Comparison of ENCODE assay signal across 8 cellular contexts in the genomic region with DNA sequence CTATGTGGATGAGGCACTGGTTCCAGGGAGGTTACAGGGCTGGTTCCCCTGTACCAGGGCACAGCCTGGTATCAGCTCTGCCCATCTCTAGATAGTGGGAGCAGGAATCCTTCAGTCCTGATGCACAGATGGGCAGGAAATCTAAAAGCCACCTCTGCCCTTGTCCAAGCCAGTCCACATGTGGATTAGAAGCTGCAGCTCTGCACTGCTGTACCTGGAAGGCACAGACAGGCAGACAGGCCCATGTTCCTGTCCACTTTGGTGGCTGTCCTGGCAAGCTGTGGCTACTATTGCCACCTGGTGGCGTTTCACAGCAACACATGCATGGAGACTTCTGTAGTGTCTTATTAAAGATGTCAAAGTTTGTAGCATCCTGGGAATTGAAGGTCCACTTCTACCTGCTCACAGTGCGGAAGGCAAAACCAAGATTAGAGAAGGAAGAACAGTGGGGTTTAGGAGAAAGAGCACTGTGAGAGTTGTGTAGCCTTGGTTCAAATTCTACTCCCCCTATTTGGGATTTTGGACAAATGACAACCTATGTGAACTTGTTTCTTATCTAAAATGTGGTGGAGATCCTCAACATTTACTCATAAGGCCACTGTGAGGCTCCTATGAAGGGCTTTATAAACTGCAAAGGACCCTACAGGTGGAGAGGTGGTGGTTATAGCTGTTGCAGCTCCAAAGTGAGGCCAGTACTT. TPM values are rescaled to one million over a fixed set of nuclear protein-coding genes. Genes with fewer than 3 reads are reported as not detected.
DNase-seq lines count a peak whose midpoint lies in the region; ATAC-seq and TF ChIP-seq lines count a peak whose summit lies in the region.

No MANE protein-coding gene starts in this region.

- intact Hi-C loops in activated naive CD4-positive, alpha-beta T cell treated with anti-CD3 and anti-CD28 coated beads for 36 hours (cut with micrococcal nuclease), result loop anchor here (1.0 to 10.0 kb wide), 6 partner anchors 161 to 672 kb away; no protein-coding TSS in a partner anchor
- intact Hi-C loops in Right ventricle myocardium inferior (cut with DNase I) (loop anchor here (1.0 to 10.0 kb wide), 3 partner anchors 160 to 428 kb away; no protein-coding TSS in a partner anchor), vagina (cut with DNase I) (loop anchor here (1.0 to 10.0 kb wide), 2 partner anchors 162 to 179 kb away; no protein-coding TSS in a partner anchor)

- peak; percentile 80 for ATAC-seq in GM21360 (IDR thresholded peaks at IDR 0.05; ENCODE audit: unreplicated experiment)
- peak; percentile 87 for ATAC-seq in Right ventricle myocardium inferior

- CTCF ChIA-PET in activated naive CD4-positive, alpha-beta T cell treated with anti-CD3 and anti-CD28 coated beads for 36 hours (lab: Charles Lee), result interaction anchor here (0.6 to 3.4 kb wide), 18 partner anchors 10 to 820 kb away, joined by 3 to 55 read pairs (median 4); no protein-coding TSS in a partner anchor

- H3K27me3 ChIP-seq in SJSA1 (replicated peaks), result no peaks in the 10 kb centered on the region
- H3K27me3 ChIP-seq in vagina, result no peaks in the 10 kb centered on the region

- H3K4me1 ChIP-seq in SJSA1 (replicated peaks) (no peaks in the 10 kb centered on the region), vagina (no peaks in the 10 kb centered on the region)

- H3K36me3 Mint-ChIP-seq in activated naive CD4-positive, alpha-beta T cell treated with anti-CD3 and anti-CD28 coated beads for 36 hours (ENCODE audit: low read depth), result no peaks in the 10 kb centered on the region
- H3K36me3 Mint-ChIP-seq in progenitor cell of endocrine pancreas (ENCODE audit: insufficient read depth), result no peaks in the 10 kb centered on the region

- H3K36me3 ChIP-seq in SJSA1 (no peaks in the 10 kb centered on the region), vagina (no peaks in the 10 kb centered on the region)

- peaks cover 2% of the 10 kb centered on the region for H3K27me3 Mint-ChIP-seq in activated naive CD4-positive, alpha-beta T cell treated with anti-CD3 and anti-CD28 coated beads for 36 hours (ENCODE audit: low read depth)
- peaks cover 4% of the 10 kb centered on the region for H3K27me3 Mint-ChIP-seq in progenitor cell of endocrine pancreas

- no peaks in the 10 kb centered on the region for H3K9me3 Mint-ChIP-seq in activated naive CD4-positive, alpha-beta T cell treated with anti-CD3 and anti-CD28 coated beads for 36 hours
- no peaks in the 10 kb centered on the region for H3K9me3 Mint-ChIP-seq in progenitor cell of endocrine pancreas (ENCODE audit: low read depth)

- DNase-seq in COR-L47 (lab: John Stamatoyannopoulos, UW) (peak; percentile 45), SJSA1 (ENCODE audit: low read depth in 1 of 2, low spot score in 2 of 2) (peak; percentile 38 to 53), Right ventricle myocardium inferior (ENCODE audit: missing footprints) (peak; percentile 76), progenitor cell of endocrine pancreas (ENCODE audit: low spot score, unreplicated experiment) (peak; percentile 69), vagina (ENCODE audit: extremely low spot score in 2 of 2) (no peak)
- peak; percentile 81 for DNase-seq in activated naive CD4-positive, alpha-beta T cell treated with anti-CD3 and anti-CD28 coated beads for 36 hours

- peak; percentile 87 for TF ChIP-seq CTCF in LNCAP (IDR thresholded peaks at IDR 0.05)
- peak; percentile 90 for TF ChIP-seq CTCF in progenitor cell of endocrine pancreas (IDR thresholded peaks at IDR 0.05; ENCODE audit: unreplicated experiment)
- TF ChIP-seq CTCF in vagina (IDR thresholded peaks at IDR 0.05), result peak; percentile 93 to 98 (median 97)

- no peaks in the 10 kb centered on the region for H3K9me3 ChIP-seq in SJSA1 (replicated peaks)
- no peaks in the 10 kb centered on the region for H3K9me3 ChIP-seq in vagina

- no peak overlapping the region for H3K4me3 Mint-ChIP-seq in activated naive CD4-positive, alpha-beta T cell treated with anti-CD3 and anti-CD28 coated beads for 36 hours
- no peak overlapping the region for H3K4me3 Mint-ChIP-seq in progenitor cell of endocrine pancreas (ENCODE audit: low read depth)

- no peak overlapping the region for H3K27ac Mint-ChIP-seq in activated naive CD4-positive, alpha-beta T cell treated with anti-CD3 and anti-CD28 coated beads for 36 hours
- H3K27ac Mint-ChIP-seq in progenitor cell of endocrine pancreas, result no peak overlapping the region

- H3K4me3 ChIP-seq in SJSA1, result no peak overlapping the region
- no peak overlapping the region for H3K4me3 ChIP-seq in vagina

- no peaks in the 10 kb centered on the region for H3K4me1 Mint-ChIP-seq in activated naive CD4-positive, alpha-beta T cell treated with anti-CD3 and anti-CD28 coated beads for 36 hours (ENCODE audit: low read depth)
- peaks cover 12% of the 10 kb centered on the region for H3K4me1 Mint-ChIP-seq in progenitor cell of endocrine pancreas (ENCODE audit: low read depth)

- no peak for TF ChIP-seq POLR2A in vagina (IDR thresholded peaks at IDR 0.05)

- H3K27ac ChIP-seq in SJSA1, result no peak overlapping the region
- H3K27ac ChIP-seq in vagina, result peak overlapping the region; percentile 22

RNA-seq across cellular contexts. Expression of a gene that starts 30.1 kb away (rescaled TPM):
- 2.6 and 3.6 TPM in 2 replicates for total RNA-seq in SJSA1 (2014; rRNA removed; shearing (Covaris generic))
- total RNA-seq in activated naive CD4-positive, alpha-beta T cell treated with anti-CD3 and anti-CD28 coated beads for 36 hours, result under 1 TPM; 0.20 to 0.41 TPM
- total RNA-seq in Right ventricle myocardium inferior (14.0 TPM), progenitor cell of endocrine pancreas (88.3 and 101 TPM in 2 replicates), vagina (25.3 TPM)

Comparison
In these comparisons a context has a peak if more than half of its experiments do, and no peak if none do; other contexts are left out.
1. DNase-seq: peak in COR-L47 (single experiment), SJSA1 (2 of 2), activated naive CD4-positive, alpha-beta T cell treated with anti-CD3 and anti-CD28 coated beads for 36 hours (single experiment), Right ventricle myocardium inferior (single experiment) and progenitor cell of endocrine pancreas (single experiment); none in vagina (0 of 2).
2. Peak in every context shown above with its lines, with median percentiles within 50 percentile points of each other: CTCF ChIP-seq.